ENCODE assay signal across 8 cellular contexts in genomic region chr11:61332823-61333637, GRCh38. TPM values are rescaled to one million over a fixed set of nuclear protein-coding genes. Genes with fewer than 3 reads are reported as not detected.
DNase-seq lines count a peak whose midpoint lies in the region; ATAC-seq and TF ChIP-seq lines count a peak whose summit lies in the region.

Gene DDB1, minus strand, starts transcription at chr11:61333105. Its CDS starts 137 bp downstream, at chr11:61332968.
Gene TKFC, plus strand, starts transcription at chr11:61333228. Its CDS starts 1,501 bp downstream, at chr11:61334729.

- H3K9me3 ChIP-seq in CD8-positive, alpha-beta T cell (ENCODE audit: low read length): no peaks in the 10 kb centered on the region
- H3K9me3 ChIP-seq in ectodermal cell (ENCODE audit: control insufficient read depth, low read length) (no peaks in the 10 kb centered on the region), lower lobe of right lung (no peaks in the 10 kb centered on the region)

- H3K27ac ChIP-seq in CD8-positive, alpha-beta T cell (ENCODE audit: low read depth, low read length): peak within 1 kb of the TSS; percentile 94
- H3K27ac ChIP-seq in ectodermal cell (ENCODE audit: insufficient read depth, low read depth, low read length, poor library complexity, severe bottlenecking) (peak within 1 kb of the TSS; percentile 89), lower lobe of right lung (peak within 1 kb of the TSS; percentile 92)

- no peaks in the 10 kb centered on the region for H3K9me3 Mint-ChIP-seq in CD8-positive, alpha-beta T cell

- no peak for TF ChIP-seq CTCF in CD8-positive, alpha-beta T cell (IDR thresholded peaks at IDR 0.05)
- TF ChIP-seq CTCF in lower lobe of right lung (IDR thresholded peaks at IDR 0.05): no peak

- CTCF ChIA-PET in CD8-positive, alpha-beta T cell (lab: Charles Lee): interaction anchor here (0.7 to 10.8 kb wide), 6 partner anchors 9 to 102 kb away, joined by 3 to 470 read pairs (median 4); partner anchors contain the start of genes CYB561A3, TMEM138 and TMEM216

- intact Hi-C loops in CD8-positive, alpha-beta T cell (cut with DNase I, micrococcal nuclease): loop anchor here (1.0 to 10.0 kb wide), 6 partner anchors 29 to 490 kb away; partner anchors contain the start of genes CPSF7 (in 2 of the 2), PRPF19 (in 2 of the 2), TMEM138 (in 2 of the 2) and CCDC86 (in 1 of the 2)
- intact Hi-C loops in lower lobe of right lung (cut with DNase I): loop anchor here (10.0 kb wide), 1 partner anchor 62 kb away; the partner anchor contains the start of gene TMEM216

- peaks cover 36% of the 10 kb centered on the region for H3K4me1 ChIP-seq in CD8-positive, alpha-beta T cell (ENCODE audit: insufficient read depth, low read length)
- peaks cover 14% of the 10 kb centered on the region for H3K4me1 ChIP-seq in ectodermal cell (ENCODE audit: control insufficient read depth, insufficient read depth, low read length)
- H3K4me1 ChIP-seq in lower lobe of right lung: peaks cover 45% of the 10 kb centered on the region

- H3K4me3 ChIP-seq in CD8-positive, alpha-beta T cell (ENCODE audit: low read depth, low read length): peak within 1 kb of the TSS; percentile 78
- peak within 1 kb of the TSS; percentile 83 for H3K4me3 ChIP-seq in ectodermal cell (ENCODE audit: insufficient read depth, low read depth, low read length)
- peak within 1 kb of the TSS; percentile 89 for H3K4me3 ChIP-seq in lower lobe of right lung

- peaks cover 57% of the 10 kb centered on the region for H3K4me1 Mint-ChIP-seq in CD8-positive, alpha-beta T cell (ENCODE audit: low read depth)

- H3K27ac Mint-ChIP-seq in CD8-positive, alpha-beta T cell: peak within 1 kb of the TSS; percentile 98

- peak; percentile 93 to 99 (median 97) for DNase-seq in CD8-positive, alpha-beta T cell
- peak; percentile 63 for DNase-seq in HS-5 (ENCODE audit: low read depth)
- peak; percentile 77 for DNase-seq in NK-92 (lab: John Stamatoyannopoulos, UW; ENCODE audit: unreplicated experiment)
- DNase-seq in activated CD8-positive, alpha-beta memory T cell treated with anti-CD3 and anti-CD28 coated beads for 1 hour (ENCODE audit: extremely low read depth in 1 of 2, low read depth in 1 of 2): peak; percentile 90 to 96
- peak; percentile 97 for DNase-seq in lower lobe of right lung
- peak; percentile 92 to 94 (median 93) for DNase-seq in stimulated activated CD4-positive, alpha-beta T cell treated with anti-CD3 and anti-CD28 coated beads, TNF-alpha, amount 100 ng/mL, for 1 hour (ENCODE audit: low read depth in 3 of 3, low spot score in 1 of 3)

- ATAC-seq in CD8-positive, alpha-beta T cell: peak; percentile 93
- ATAC-seq in GM19468 (IDR thresholded peaks at IDR 0.05; ENCODE audit: extremely low read depth, unreplicated experiment): peak; percentile 82
- peak; percentile 97 to 98 for ATAC-seq in lower lobe of right lung

- H3K4me3 Mint-ChIP-seq in CD8-positive, alpha-beta T cell: peak within 1 kb of the TSS; percentile 95

- H3K36me3 ChIP-seq in CD8-positive, alpha-beta T cell (ENCODE audit: insufficient read depth, low read length): peaks cover 12% of the 10 kb centered on the region
- H3K36me3 ChIP-seq in ectodermal cell (ENCODE audit: control insufficient read depth, insufficient read depth, low read length) (peaks cover 14% of the 10 kb centered on the region), lower lobe of right lung (peaks cover 21% of the 10 kb centered on the region)

- no peaks in the 10 kb centered on the region for H3K27me3 Mint-ChIP-seq in CD8-positive, alpha-beta T cell (ENCODE audit: low read depth)

- no peaks in the 10 kb centered on the region for H3K27me3 ChIP-seq in CD8-positive, alpha-beta T cell (ENCODE audit: insufficient read depth, low read length)
- H3K27me3 ChIP-seq in ectodermal cell (ENCODE audit: control insufficient read depth, insufficient read depth, low read length, poor library complexity, severe bottlenecking) (no peaks in the 10 kb centered on the region), lower lobe of right lung (ENCODE audit: low read depth) (no peaks in the 10 kb centered on the region)

- POLR2A ChIA-PET in CD8-positive, alpha-beta T cell (lab: Charles Lee): interaction anchor here (0.6 to 4.5 kb wide), 9 partner anchors 23 to 96 kb away, joined by 3 to 37 read pairs (median 7); partner anchors contain the start of genes CPSF7, CYB561A3, SDHAF2 and TMEM138

- 0 to 1% methylated on average over 83 of the region's 83 CpGs for WGBS in ectodermal cell, 2 experiments

- H3K36me3 Mint-ChIP-seq in CD8-positive, alpha-beta T cell: peaks cover 38% of the 10 kb centered on the region

RNA-seq across cellular contexts. Expression of gene DDB1, which starts in this region (rescaled TPM):
- 100 to 1,000 TPM; 196 to 201 TPM for total RNA-seq in CD8-positive, alpha-beta T cell
- polyA plus RNA-seq in ectodermal cell (2013, experiment 1 of 4): 249 TPM
- 258 TPM for polyA plus RNA-seq in ectodermal cell (2013, experiment 2 of 4)
- polyA plus RNA-seq in ectodermal cell (2013, experiment 3 of 4): 168 TPM
- polyA plus RNA-seq in ectodermal cell (2013, experiment 4 of 4): 178 TPM
- 122 TPM for total RNA-seq in lower lobe of right lung

RNA-seq across cellular contexts. Expression of gene TKFC, which starts in this region (rescaled TPM):
- total RNA-seq in CD8-positive, alpha-beta T cell: 10 to 100 TPM; 15.8 to 16.1 TPM
- 105 TPM for polyA plus RNA-seq in ectodermal cell (2013, experiment 1 of 4)
- 85.5 TPM for polyA plus RNA-seq in ectodermal cell (2013, experiment 2 of 4)
- polyA plus RNA-seq in ectodermal cell (2013, experiment 3 of 4): 67.9 TPM
- 73.0 TPM for polyA plus RNA-seq in ectodermal cell (2013, experiment 4 of 4)
- 35.0 TPM for total RNA-seq in lower lobe of right lung

Comparison
In these comparisons a context has a peak if more than half of its experiments do, and no peak if none do; other contexts are left out.
1. Peak in every context shown above with its lines: DNase-seq, ATAC-seq, H3K4me3 ChIP-seq and H3K27ac ChIP-seq.